ENCODE assay signal across 12 cellular contexts in the genomic region with DNA sequence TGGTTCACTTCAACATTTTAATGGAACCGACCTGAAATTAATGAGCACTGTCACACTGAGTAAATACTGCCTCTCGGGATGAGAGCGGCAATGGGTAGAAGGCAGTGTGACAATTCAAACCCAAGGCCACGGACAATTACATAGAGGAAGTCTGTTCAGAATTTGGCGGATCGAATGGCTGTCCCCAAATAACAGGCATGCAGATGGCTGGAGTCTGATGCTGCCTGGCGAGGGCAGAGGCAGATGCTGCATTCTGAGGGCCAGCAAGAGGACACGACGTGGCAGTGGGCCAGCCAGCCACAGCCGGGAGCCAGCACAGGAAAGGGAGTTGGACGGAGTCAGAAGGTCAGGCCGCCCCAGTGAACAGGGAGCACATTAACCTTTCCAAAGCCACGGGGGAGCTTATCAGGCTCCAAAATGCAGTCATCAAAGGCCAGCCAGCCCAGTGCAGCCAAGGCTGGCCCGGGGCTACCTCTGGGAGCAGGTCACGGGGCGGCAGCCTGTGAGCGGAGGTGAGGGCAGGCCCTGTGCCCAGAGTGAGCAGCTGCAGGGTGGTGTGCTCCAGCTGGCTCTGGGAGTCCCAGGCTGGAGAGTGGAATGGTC.
A peak's percentile ranks its signal among the peaks of the same experiment; 100 is the strongest.
DNase-seq lines count a peak whose midpoint lies in the region; ATAC-seq and TF ChIP-seq lines count a peak whose summit lies in the region.
"Had no signal": no experiment of that assay in that cellular context is flagged by ENCODE, and none has a peak within 500 bp of the region (broad histone marks: within the 10 kb centered on the region; RNA-seq: fewer than 3 reads in every experiment).

No MANE protein-coding gene starts in this region.

- no peaks in the 10 kb centered on the region for H3K36me3 ChIP-seq in heart right ventricle
- no peaks in the 10 kb centered on the region for H3K36me3 ChIP-seq in ovary

- TF ChIP-seq POLR2A in ovary (IDR thresholded peaks at IDR 0.05) = no peak

- peaks cover 6 to 37% (median 24%) of the 10 kb centered on the region in 9 donors for H3K4me1 ChIP-seq in heart right ventricle
- peaks cover 16% of the 10 kb centered on the region for H3K4me1 ChIP-seq in ovary (ENCODE audit: insufficient read depth)

- ATAC-seq in heart right ventricle (peak; percentile 91 to 98 (median 95)), GM21515 (IDR thresholded peaks at IDR 0.05; ENCODE audit: unreplicated experiment) (no peak)
- ATAC-seq: activated CD4-positive, alpha-beta T cell treated with anti-CD3 and anti-CD28 coated beads for 36 hours; activated naive CD4-positive, alpha-beta T cell treated with anti-CD3 and anti-CD28 coated beads, Interleukin-2, amount 50 U/mL, for 72 hours; PC-3 had no signal

- intact Hi-C loops in heart right ventricle (cut with DNase I) = loop anchor here in 1 of 10 donors (10.0 kb wide), 1 partner anchor 68 kb away; no protein-coding TSS in a partner anchor
- intact Hi-C loops in ovary (cut with DNase I) = no loop called here

- no peak for TF ChIP-seq EP300 in ovary (IDR thresholded peaks at IDR 0.05)

- no peak overlapping the region for H3K4me3 ChIP-seq in heart right ventricle
- no peak overlapping the region for H3K4me3 ChIP-seq in ovary

- peak; percentile 63 for DNase-seq in AG20443 (ENCODE audit: low spot score)
- peak; percentile 15 for DNase-seq in SHP77 treated with DMSO at 0.1 percent for 48 hours (lab: John Stamatoyannopoulos, UW)
- DNase-seq in heart right ventricle = peak; percentile 90 to 93
- DNase-seq in ovary = peak; percentile 63 to 94 (median 86)
- no peak for DNase-seq in OCI-M1 (lab: John Stamatoyannopoulos, UW)
- no peak for DNase-seq in NCI-H2029 treated with DMSO at 0.1 percent for 48 hours (lab: John Stamatoyannopoulos, UW)
- DNase-seq in NCI-H146 treated with DMSO at 0.1 percent for 48 hours (lab: John Stamatoyannopoulos, UW; ENCODE audit: unreplicated experiment) = no peak
- DNase-seq: NCI-H1048, PC-3 had no signal

- H3K27ac ChIP-seq in heart right ventricle = peak overlapping the region; percentile 20 to 86 (median 73)
- no peak overlapping the region for H3K27ac ChIP-seq in ovary

- 18 to 21% methylated on average over 17 of the region's 17 CpGs for WGBS in heart right ventricle, 2 donors
- WGBS in ovary, 3 donors = 15 to 18% (median 17%) methylated on average over 17 of the region's 17 CpGs

- TF ChIP-seq CTCF in heart right ventricle (IDR thresholded peaks at IDR 0.05) = peak in 1 of 9 donors; percentile 15
- no peak for TF ChIP-seq CTCF in ovary (IDR thresholded peaks at IDR 0.05)

- H3K9me3 ChIP-seq in heart right ventricle = peaks cover 0 to 12% (median 0%) of the 10 kb centered on the region in 11 donors
- H3K9me3 ChIP-seq in ovary = no peaks in the 10 kb centered on the region

- H3K27me3 ChIP-seq in heart right ventricle (no peaks in the 10 kb centered on the region), ovary (no peaks in the 10 kb centered on the region)

Comparison
In these comparisons a context has a peak if more than half of its experiments do, and no peak if none do; other contexts are left out.
1. DNase-seq: peak in AG20443 (single experiment), SHP77 treated with DMSO at 0.1 percent for 48 hours (single experiment), heart right ventricle (2 of 2) and ovary (5 of 5); none in OCI-M1 (single experiment), NCI-H2029 treated with DMSO at 0.1 percent for 48 hours (single experiment) and NCI-H146 treated with DMSO at 0.1 percent for 48 hours (single experiment).
2. H3K27ac ChIP-seq: peak in heart right ventricle (10 of 10); none in ovary (0 of 2).